Comparison of ENCODE assay signal across 18 cellular contexts in genomic region chr2:51290725-51291124, GRCh38.
DNase-seq lines count a peak whose midpoint lies in the region; ATAC-seq and TF ChIP-seq lines count a peak whose summit lies in the region.
"Had no signal": no experiment of that assay in that cellular context is flagged by ENCODE, and none has a peak within 500 bp of the region (broad histone marks: within the 10 kb centered on the region; RNA-seq: fewer than 3 reads in every experiment).

No MANE protein-coding gene starts in this region.

- no peak overlapping the region for H4K5ac ChIP-seq in IMR-90 (ENCODE audit: low read depth, low read length)

- no peak overlapping the region; the same call in 1 of the 2 replicates for H3K18ac ChIP-seq in IMR-90 (ENCODE audit: low read depth, low read length)

- TF ChIP-seq RAD21 in IMR-90 (IDR thresholded peaks at IDR 0.05; ENCODE audit: low read length) = no peak

- DNase-seq in AG04449 (ENCODE audit: low read depth, low spot score) = peak; percentile 26
- peak; percentile 72 for DNase-seq in IMR-90
- DNase-seq in brain microvascular endothelial cell = no peak
- peak; percentile 2 for DNase-seq in hepatic stellate cell (ENCODE audit: low spot score)
- no peak for DNase-seq in NCI-H524 treated with DMSO at 0.1 percent for 48 hours (lab: John Stamatoyannopoulos, UW)
- DNase-seq in amygdala (lab: John Stamatoyannopoulos, UW) = no peak
- DNase-seq in testis = no peak
- DNase-seq in NCI-H510A (lab: John Stamatoyannopoulos, UW) = no peak
- DNase-seq: 8988T, C1 segment of cervical spinal cord, DND-41, GDM1, NCI-H1417 treated with DMSO at 0.1 percent for 48 hours, NCI-H2029, NCI-H2171, NCI-H446 treated with DMSO at 0.1 percent for 48 hours, NCI-H774 had no signal

- H3K4me1 ChIP-seq in IMR-90 (ENCODE audit: control insufficient read depth, insufficient read depth, low read length) = no peaks in the 10 kb centered on the region
- H3K4me1 ChIP-seq in testis = no peaks in the 10 kb centered on the region

- POLR2A ChIA-PET in AG04449 (lab: Yijun Ruan, JAX) (no interaction called here), IMR-90 (lab: Charles Lee; ENCODE audit: unreplicated experiment) (no interaction called here)

- H4K20me1 ChIP-seq in IMR-90 (ENCODE audit: insufficient read depth, low read length) = no peaks in the 10 kb centered on the region

- no TSS peak for BruUV-seq in IMR-90 (replicated peaks; lab: Mats Ljungman, UMichigan)

- no peak overlapping the region for H3K4ac ChIP-seq in IMR-90 (ENCODE audit: low read depth, low read length)

- H2BK15ac ChIP-seq in IMR-90 (ENCODE audit: low read depth, low read length) = no peak overlapping the region

- H3K23ac ChIP-seq in IMR-90 (ENCODE audit: low read depth, low read length) = no peak overlapping the region

- intact Hi-C loops in IMR-90 (cut with micrococcal nuclease) (no loop called here), testis (cut with DNase I; ENCODE audit: low total_unique reads) (no loop called here)

- CTCF ChIA-PET in AG04449 (lab: Yijun Ruan, JAX) (no interaction called here), IMR-90 (lab: Yijun Ruan, JAX) (no interaction called here)

- dilution Hi-C loops in IMR-90 (cut with HindIII; ENCODE audit: low sequenced_read_pairs, unreplicated experiment) = no loop called here

- H3K4me3 ChIP-seq in AG04449 (ENCODE audit: low read depth, low read length) (no peak overlapping the region), IMR-90 (ENCODE audit: insufficient read depth, low read depth, low read length) (no peak overlapping the region), brain microvascular endothelial cell (ENCODE audit: low read depth, low read length) (no peak overlapping the region), testis (no peak overlapping the region)

- no peak for TF ChIP-seq CTCF in AG04449 (IDR thresholded peaks at IDR 0.05; ENCODE audit: insufficient read depth, low read length, missing control alignments)
- no peak for TF ChIP-seq CTCF in IMR-90 (conservative IDR thresholded peaks at IDR 0.05; ENCODE audit: low read depth, low read length)
- no peak for TF ChIP-seq CTCF in brain microvascular endothelial cell (IDR thresholded peaks at IDR 0.05; ENCODE audit: low read depth, low read length, missing control alignments)
- TF ChIP-seq CTCF in testis (IDR thresholded peaks at IDR 0.05) = no peak

- H3K4me2 ChIP-seq in IMR-90 (ENCODE audit: low read depth, low read length) = no peak overlapping the region

- no peaks in the 10 kb centered on the region for H3K79me1 ChIP-seq in IMR-90 (ENCODE audit: low read depth in 1 of 2, low read length in 2 of 2)

- H3K27me3 ChIP-seq in IMR-90 (ENCODE audit: control insufficient read depth, insufficient read depth, low read length) = no peaks in the 10 kb centered on the region
- no peaks in the 10 kb centered on the region for H3K27me3 ChIP-seq in brain microvascular endothelial cell (replicated peaks)
- no peaks in the 10 kb centered on the region for H3K27me3 ChIP-seq in testis

- no peak overlapping the region for H3K14ac ChIP-seq in IMR-90 (replicated peaks; ENCODE audit: low read depth, low read length)

- H3K9me1 ChIP-seq in IMR-90 (ENCODE audit: insufficient read depth, low read length) = no peaks in the 10 kb centered on the region

- H4K91ac ChIP-seq in IMR-90 (ENCODE audit: insufficient read depth, low read depth, low read length) = no peak overlapping the region

- H3K27ac ChIP-seq in IMR-90 (ENCODE audit: insufficient read depth, low read length) = no peak overlapping the region
- H3K27ac ChIP-seq in brain microvascular endothelial cell = peak overlapping the region; percentile 49
- no peak overlapping the region for H3K27ac ChIP-seq in testis

- no peak overlapping the region for H3K56ac ChIP-seq in IMR-90 (ENCODE audit: extremely low read depth, insufficient read depth, low read length)

- no CpG with 5 or more reads among the region's 2 CpGs for WGBS in IMR-90 (ENCODE audit: extremely low coverage in 2 of 2, insufficient read length in 1 of 2), 2 experiments
- 88 to 90% methylated on average over 2 of the region's 2 CpGs for WGBS in testis, 2 donors

- no peak overlapping the region for H2BK20ac ChIP-seq in IMR-90 (ENCODE audit: low read depth, low read length)

- H2AK9ac ChIP-seq in IMR-90 (replicated peaks; ENCODE audit: low read depth, low read length, poor library complexity) = no peak overlapping the region

- H2BK5ac ChIP-seq in IMR-90 (ENCODE audit: low read depth, low read length, poor library complexity, severe bottlenecking) = peak overlapping the region; percentile 80

- TF ChIP-seq POLR2A in IMR-90 (IDR thresholded peaks at IDR 0.05; ENCODE audit: low read depth, low read length) = no peak
- no peak for TF ChIP-seq POLR2A in testis (IDR thresholded peaks at IDR 0.05)

- H2BK120ac ChIP-seq in IMR-90 (ENCODE audit: low read depth, low read length) = no peak overlapping the region

- no peak overlapping the region for H2AK5ac ChIP-seq in IMR-90 (ENCODE audit: low read depth, low read length)

- no peak overlapping the region for H4K8ac ChIP-seq in IMR-90 (ENCODE audit: low read depth in 2 of 2, low read length in 2 of 2)

- no peak overlapping the region for H2AFZ ChIP-seq in IMR-90 (replicated peaks; ENCODE audit: low read length, poor library complexity)

- H3K9ac ChIP-seq in IMR-90 (ENCODE audit: low read depth, low read length) = no peak overlapping the region

- no peaks in the 10 kb centered on the region for H3K9me3 ChIP-seq in IMR-90 (ENCODE audit: control insufficient read depth, insufficient read depth, low read length)
- no peaks in the 10 kb centered on the region for H3K9me3 ChIP-seq in testis

- H3K36me3 ChIP-seq in IMR-90 (ENCODE audit: control insufficient read depth, insufficient read depth, low read length) (no peaks in the 10 kb centered on the region), brain microvascular endothelial cell (replicated peaks) (no peaks in the 10 kb centered on the region), testis (ENCODE audit: low read depth, missing control alignments) (no peaks in the 10 kb centered on the region)

- ATAC-seq in IMR-90 (ENCODE audit: low read depth) = peak; percentile 68
- ATAC-seq: Right ventricle myocardium inferior had no signal

- in situ Hi-C loops in IMR-90 (cut with MboI; ENCODE audit: low sequenced_read_pairs) = no loop called here
- in situ Hi-C loops in brain microvascular endothelial cell (cut with HindIII; ENCODE audit: low pct_ligation_motif_present, low sequenced_read_pairs) = no loop called here

TF ChIP-seq in IMR-90, 13 proteins besides CTCF, POLR2A, EP300 and RAD21:
- TF ChIP-seq FOS (IDR thresholded peaks at IDR 0.05; ENCODE audit: low read depth, low read length) (peak; percentile 29; the same call in 1 of the 2 replicates), MXI1 (IDR thresholded peaks at IDR 0.05; ENCODE audit: borderline replicate concordance, low read depth, low read length) (no peak)

Comparison
In these comparisons a context has a peak if more than half of its experiments do, and no peak if none do; other contexts are left out.
1. DNase-seq: peak in AG04449 (single experiment), IMR-90 (single experiment) and hepatic stellate cell (single experiment); none in brain microvascular endothelial cell (single experiment), NCI-H524 treated with DMSO at 0.1 percent for 48 hours (single experiment), amygdala (0 of 56), testis (single experiment) and NCI-H510A (single experiment).